In the genomic region with DNA sequence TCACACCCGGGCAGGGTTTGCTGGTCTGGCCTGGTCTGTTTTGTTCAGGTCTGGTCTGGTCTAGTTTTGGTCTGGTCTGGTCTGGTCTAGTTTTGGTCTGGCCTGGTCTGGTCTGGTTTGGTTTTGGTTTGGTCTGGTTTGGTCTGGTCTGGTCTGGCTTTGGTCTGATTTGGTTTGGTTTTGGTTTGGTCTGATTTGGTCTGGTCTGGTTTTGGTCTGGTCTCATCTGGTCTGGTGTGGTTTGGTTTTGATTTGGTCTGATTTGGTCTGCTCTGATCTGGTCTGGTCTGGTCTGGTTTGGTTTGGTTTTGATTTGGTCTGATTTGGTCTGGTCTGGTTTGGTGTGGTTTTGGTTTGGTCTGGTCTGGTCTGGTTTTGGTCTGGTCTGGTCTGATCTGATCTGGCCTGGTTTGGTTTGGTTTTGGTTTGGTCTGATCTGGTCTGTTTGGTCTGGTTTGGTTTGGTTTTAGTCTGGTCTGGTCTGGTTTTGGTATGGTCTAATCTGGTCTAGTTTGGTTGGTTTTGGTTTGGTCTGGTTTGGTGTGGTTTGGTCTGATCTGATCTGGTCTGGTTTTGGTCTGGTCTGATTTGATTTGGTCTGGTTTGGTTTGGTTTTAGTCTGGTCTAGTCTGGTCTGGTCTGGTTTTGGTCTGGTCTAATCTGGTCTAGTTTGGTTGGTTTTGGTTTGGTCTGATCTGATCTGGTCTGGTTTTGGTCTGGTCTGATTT, we compare ENCODE assay signal across 1 cellular context.
TF ChIP-seq lines count a peak whose summit lies in the region.

No MANE protein-coding gene starts in this region.

TF ChIP-seq in GM23338, 12 proteins besides CTCF, POLR2A, EP300 and RAD21 (continued from another document):
- TF ChIP-seq, protein P1, sequence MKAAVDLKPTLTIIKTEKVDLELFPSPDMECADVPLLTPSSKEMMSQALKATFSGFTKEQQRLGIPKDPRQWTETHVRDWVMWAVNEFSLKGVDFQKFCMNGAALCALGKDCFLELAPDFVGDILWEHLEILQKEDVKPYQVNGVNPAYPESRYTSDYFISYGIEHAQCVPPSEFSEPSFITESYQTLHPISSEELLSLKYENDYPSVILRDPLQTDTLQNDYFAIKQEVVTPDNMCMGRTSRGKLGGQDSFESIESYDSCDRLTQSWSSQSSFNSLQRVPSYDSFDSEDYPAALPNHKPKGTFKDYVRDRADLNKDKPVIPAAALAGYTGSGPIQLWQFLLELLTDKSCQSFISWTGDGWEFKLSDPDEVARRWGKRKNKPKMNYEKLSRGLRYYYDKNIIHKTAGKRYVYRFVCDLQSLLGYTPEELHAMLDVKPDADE (IDR thresholded peaks at IDR 0.05): no peak
- TF ChIP-seq JUNB (IDR thresholded peaks at IDR 0.05; ENCODE audit: unreplicated experiment) (no peak), ZNF114 (CRISPR knock-in tag; IDR thresholded peaks at IDR 0.05) (no peak), EZH2phosphoT487 (IDR thresholded peaks at IDR 0.05; ENCODE audit: unreplicated experiment) (no peak)
- TF ChIP-seq, protein P2, sequence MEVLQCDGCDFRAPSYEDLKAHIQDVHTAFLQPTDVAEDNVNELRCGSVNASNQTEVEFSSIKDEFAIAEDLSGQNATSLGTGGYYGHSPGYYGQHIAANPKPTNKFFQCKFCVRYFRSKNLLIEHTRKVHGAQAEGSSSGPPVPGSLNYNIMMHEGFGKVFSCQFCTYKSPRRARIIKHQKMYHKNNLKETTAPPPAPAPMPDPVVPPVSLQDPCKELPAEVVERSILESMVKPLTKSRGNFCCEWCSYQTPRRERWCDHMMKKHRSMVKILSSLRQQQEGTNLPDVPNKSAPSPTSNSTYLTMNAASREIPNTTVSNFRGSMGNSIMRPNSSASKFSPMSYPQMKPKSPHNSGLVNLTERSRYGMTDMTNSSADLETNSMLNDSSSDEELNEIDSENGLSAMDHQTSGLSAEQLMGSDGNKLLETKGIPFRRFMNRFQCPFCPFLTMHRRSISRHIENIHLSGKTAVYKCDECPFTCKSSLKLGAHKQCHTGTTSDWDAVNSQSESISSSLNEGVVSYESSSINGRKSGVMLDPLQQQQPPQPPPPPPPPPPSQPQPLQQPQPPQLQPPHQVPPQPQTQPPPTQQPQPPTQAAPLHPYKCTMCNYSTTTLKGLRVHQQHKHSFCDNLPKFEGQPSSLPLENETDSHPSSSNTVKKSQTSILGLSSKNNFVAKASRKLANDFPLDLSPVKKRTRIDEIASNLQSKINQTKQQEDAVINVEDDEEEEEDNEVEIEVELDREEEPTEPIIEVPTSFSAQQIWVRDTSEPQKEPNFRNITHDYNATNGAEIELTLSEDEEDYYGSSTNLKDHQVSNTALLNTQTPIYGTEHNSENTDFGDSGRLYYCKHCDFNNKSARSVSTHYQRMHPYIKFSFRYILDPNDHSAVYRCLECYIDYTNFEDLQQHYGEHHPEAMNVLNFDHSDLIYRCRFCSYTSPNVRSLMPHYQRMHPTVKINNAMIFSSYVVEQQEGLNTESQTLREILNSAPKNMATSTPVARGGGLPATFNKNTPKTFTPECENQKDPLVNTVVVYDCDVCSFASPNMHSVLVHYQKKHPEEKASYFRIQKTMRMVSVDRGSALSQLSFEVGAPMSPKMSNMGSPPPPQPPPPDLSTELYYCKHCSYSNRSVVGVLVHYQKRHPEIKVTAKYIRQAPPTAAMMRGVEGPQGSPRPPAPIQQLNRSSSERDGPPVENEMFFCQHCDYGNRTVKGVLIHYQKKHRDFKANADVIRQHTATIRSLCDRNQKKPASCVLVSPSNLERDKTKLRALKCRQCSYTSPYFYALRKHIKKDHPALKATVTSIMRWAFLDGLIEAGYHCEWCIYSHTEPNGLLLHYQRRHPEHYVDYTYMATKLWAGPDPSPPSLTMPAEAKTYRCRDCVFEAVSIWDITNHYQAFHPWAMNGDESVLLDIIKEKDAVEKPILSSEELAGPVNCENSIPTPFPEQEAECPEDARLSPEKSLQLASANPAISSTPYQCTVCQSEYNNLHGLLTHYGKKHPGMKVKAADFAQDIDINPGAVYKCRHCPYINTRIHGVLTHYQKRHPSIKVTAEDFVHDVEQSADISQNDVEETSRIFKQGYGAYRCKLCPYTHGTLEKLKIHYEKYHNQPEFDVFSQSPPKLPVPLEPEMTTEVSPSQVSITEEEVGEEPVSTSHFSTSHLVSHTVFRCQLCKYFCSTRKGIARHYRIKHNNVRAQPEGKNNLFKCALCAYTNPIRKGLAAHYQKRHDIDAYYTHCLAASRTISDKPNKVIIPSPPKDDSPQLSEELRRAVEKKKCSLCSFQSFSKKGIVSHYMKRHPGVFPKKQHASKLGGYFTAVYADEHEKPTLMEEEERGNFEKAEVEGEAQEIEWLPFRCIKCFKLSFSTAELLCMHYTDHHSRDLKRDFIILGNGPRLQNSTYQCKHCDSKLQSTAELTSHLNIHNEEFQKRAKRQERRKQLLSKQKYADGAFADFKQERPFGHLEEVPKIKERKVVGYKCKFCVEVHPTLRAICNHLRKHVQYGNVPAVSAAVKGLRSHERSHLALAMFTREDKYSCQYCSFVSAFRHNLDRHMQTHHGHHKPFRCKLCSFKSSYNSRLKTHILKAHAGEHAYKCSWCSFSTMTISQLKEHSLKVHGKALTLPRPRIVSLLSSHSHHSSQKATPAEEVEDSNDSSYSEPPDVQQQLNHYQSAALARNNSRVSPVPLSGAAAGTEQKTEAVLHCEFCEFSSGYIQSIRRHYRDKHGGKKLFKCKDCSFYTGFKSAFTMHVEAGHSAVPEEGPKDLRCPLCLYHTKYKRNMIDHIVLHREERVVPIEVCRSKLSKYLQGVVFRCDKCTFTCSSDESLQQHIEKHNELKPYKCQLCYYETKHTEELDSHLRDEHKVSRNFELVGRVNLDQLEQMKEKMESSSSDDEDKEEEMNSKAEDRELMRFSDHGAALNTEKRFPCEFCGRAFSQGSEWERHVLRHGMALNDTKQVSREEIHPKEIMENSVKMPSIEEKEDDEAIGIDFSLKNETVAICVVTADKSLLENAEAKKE (CRISPR knock-in tag; IDR thresholded peaks at IDR 0.05): no peak
